Comparison of ENCODE assay signal across 8 cellular contexts in genomic region chr6:16684896-16685554, GRCh38.
A peak's percentile ranks its signal among the peaks of the same experiment; 100 is the strongest.
DNase-seq lines count a peak whose midpoint lies in the region; ATAC-seq, FAIRE-seq and TF ChIP-seq lines count a peak whose summit lies in the region.

No MANE protein-coding gene starts in this region.

- no peak overlapping the region for H3K4me3 Mint-ChIP-seq in activated CD4-positive, alpha-beta memory T cell treated with anti-CD3 and anti-CD28 coated beads, Interleukin-2, amount 10 ng/mL, durations not matched to agents 7 days and 5 days
- H3K4me3 Mint-ChIP-seq in stimulated activated naive CD8-positive, alpha-beta T cell treated with anti-CD3 and anti-CD28 coated beads, Interleukin-15, Interleukin-2, amounts not matched to agents 100 ng/mL and 50 ng/mL, for 24 hours: peak overlapping the region; percentile 73

- H3K36me3 Mint-ChIP-seq in activated CD4-positive, alpha-beta memory T cell treated with anti-CD3 and anti-CD28 coated beads, Interleukin-2, amount 10 ng/mL, durations not matched to agents 7 days and 5 days (ENCODE audit: low read depth): peaks cover 52% of the 10 kb centered on the region
- peaks cover 27% of the 10 kb centered on the region for H3K36me3 Mint-ChIP-seq in stimulated activated naive CD8-positive, alpha-beta T cell treated with anti-CD3 and anti-CD28 coated beads, Interleukin-15, Interleukin-2, amounts not matched to agents 100 ng/mL and 50 ng/mL, for 24 hours (ENCODE audit: low read depth)

- peaks cover 67% of the 10 kb centered on the region for H3K4me1 Mint-ChIP-seq in activated CD4-positive, alpha-beta memory T cell treated with anti-CD3 and anti-CD28 coated beads, Interleukin-2, amount 10 ng/mL, durations not matched to agents 7 days and 5 days
- H3K4me1 Mint-ChIP-seq in stimulated activated naive CD8-positive, alpha-beta T cell treated with anti-CD3 and anti-CD28 coated beads, Interleukin-15, Interleukin-2, amounts not matched to agents 100 ng/mL and 50 ng/mL, for 24 hours (ENCODE audit: low read depth): peaks cover 97% of the 10 kb centered on the region

- POLR2A ChIA-PET in activated CD4-positive, alpha-beta memory T cell treated with anti-CD3 and anti-CD28 coated beads, Interleukin-2, amount 10 ng/mL, durations not matched to agents 7 days and 5 days (lab: Charles Lee): no interaction called here

- no peak overlapping the region for H3K27ac ChIP-seq in ascending aorta

- H3K36me3 ChIP-seq in ascending aorta: no peaks in the 10 kb centered on the region

- no peaks in the 10 kb centered on the region for H3K27me3 Mint-ChIP-seq in activated CD4-positive, alpha-beta memory T cell treated with anti-CD3 and anti-CD28 coated beads, Interleukin-2, amount 10 ng/mL, durations not matched to agents 7 days and 5 days
- no peaks in the 10 kb centered on the region for H3K27me3 Mint-ChIP-seq in stimulated activated naive CD8-positive, alpha-beta T cell treated with anti-CD3 and anti-CD28 coated beads, Interleukin-15, Interleukin-2, amounts not matched to agents 100 ng/mL and 50 ng/mL, for 24 hours

- DNase-seq in GM12891 (ENCODE audit: insufficient read length, low spot score) (no peak), fibroblast of pulmonary artery (ENCODE audit: low read depth) (peak; percentile 64), cardiac septum (ENCODE audit: low spot score) (no peak), ascending aorta (ENCODE audit: low spot score in 2 of 2) (no peak), ureter (ENCODE audit: low spot score) (no peak)
- DNase-seq in activated CD4-positive, alpha-beta memory T cell treated with anti-CD3 and anti-CD28 coated beads, Interleukin-2, amount 10 ng/mL, durations not matched to agents 7 days and 5 days: peak; percentile 63

- no peak for TF ChIP-seq POLR2A in GM12891 (IDR thresholded peaks at IDR 0.05; ENCODE audit: low read depth, low read length)

- CTCF ChIA-PET in activated CD4-positive, alpha-beta memory T cell treated with anti-CD3 and anti-CD28 coated beads, Interleukin-2, amount 10 ng/mL, durations not matched to agents 7 days and 5 days (lab: Charles Lee): no interaction called here

- TF ChIP-seq CTCF in fibroblast of pulmonary artery (IDR thresholded peaks at IDR 0.05; ENCODE audit: low read length, missing control alignments) (no peak), ascending aorta (IDR thresholded peaks at IDR 0.05) (no peak)

- H3K27me3 ChIP-seq in ascending aorta: no peaks in the 10 kb centered on the region

- FAIRE-seq in GM12891 (lab: Jason Lieb, UNC): peak; percentile 79

- ATAC-seq in HG03103 (IDR thresholded peaks at IDR 0.05; ENCODE audit: low read depth, unreplicated experiment): peak; percentile 35

- H3K9me3 ChIP-seq in ascending aorta: no peaks in the 10 kb centered on the region

- H3K4me1 ChIP-seq in ascending aorta: peaks cover 0 to 12% of the 10 kb centered on the region in 2 donors

- no peak overlapping the region for H3K4me3 ChIP-seq in fibroblast of pulmonary artery (replicated peaks; ENCODE audit: low read depth, low read length)
- H3K4me3 ChIP-seq in ascending aorta: no peak overlapping the region

- H3K9me3 Mint-ChIP-seq in activated CD4-positive, alpha-beta memory T cell treated with anti-CD3 and anti-CD28 coated beads, Interleukin-2, amount 10 ng/mL, durations not matched to agents 7 days and 5 days: no peaks in the 10 kb centered on the region
- H3K9me3 Mint-ChIP-seq in stimulated activated naive CD8-positive, alpha-beta T cell treated with anti-CD3 and anti-CD28 coated beads, Interleukin-15, Interleukin-2, amounts not matched to agents 100 ng/mL and 50 ng/mL, for 24 hours: no peaks in the 10 kb centered on the region

- intact Hi-C loops in cardiac septum (cut with DNase I) (no loop called here), ascending aorta (cut with DNase I) (no loop called here)

- H3K27ac Mint-ChIP-seq in activated CD4-positive, alpha-beta memory T cell treated with anti-CD3 and anti-CD28 coated beads, Interleukin-2, amount 10 ng/mL, durations not matched to agents 7 days and 5 days: no peak overlapping the region
- peak overlapping the region; percentile 98 for H3K27ac Mint-ChIP-seq in stimulated activated naive CD8-positive, alpha-beta T cell treated with anti-CD3 and anti-CD28 coated beads, Interleukin-15, Interleukin-2, amounts not matched to agents 100 ng/mL and 50 ng/mL, for 24 hours

TF ChIP-seq in GM12891, 5 proteins besides CTCF, POLR2A, EP300 and RAD21:
- TF ChIP-seq TAF1 (IDR thresholded peaks at IDR 0.05; ENCODE audit: low read depth, low read length): no peak
- peak; percentile 6; the same call in 1 of the 2 replicates for TF ChIP-seq SPI1 (IDR thresholded peaks at IDR 0.05; ENCODE audit: low read depth, low read length)
- peak; percentile 84; the same call in 1 of the 2 replicates for TF ChIP-seq POU2F2 (IDR thresholded peaks at IDR 0.05; ENCODE audit: low read depth, low read length)
- TF ChIP-seq POLR2AphosphoS5 (IDR thresholded peaks at IDR 0.05; ENCODE audit: low read depth, low read length): no peak

Comparison
In these comparisons a context has a peak if more than half of its experiments do, and no peak if none do; other contexts are left out.
1. DNase-seq: peak in activated CD4-positive, alpha-beta memory T cell treated with anti-CD3 and anti-CD28 coated beads, Interleukin-2, amount 10 ng/mL, durations not matched to agents 7 days and 5 days (single experiment) and fibroblast of pulmonary artery (single experiment); none in GM12891 (single experiment), cardiac septum (single experiment), ascending aorta (0 of 2) and ureter (single experiment).